ENCODE assay signal across 18 cellular contexts in genomic region chrX:11461181-11462001, GRCh38.
DNase-seq lines count a peak whose midpoint lies in the region; ATAC-seq and TF ChIP-seq lines count a peak whose summit lies in the region.
"Had no signal": no experiment of that assay in that cellular context is flagged by ENCODE, and none has a peak within 500 bp of the region (broad histone marks: within the 10 kb centered on the region; RNA-seq: fewer than 3 reads in every experiment).

No MANE protein-coding gene starts in this region.

- H3K9me3 Mint-ChIP-seq in HFFc6 (no peaks in the 10 kb centered on the region), nephron (no peaks in the 10 kb centered on the region)
- no peaks in the 10 kb centered on the region for H3K9me3 Mint-ChIP-seq in activated T-helper 1 cell treated with anti-CD3 and anti-CD28 coated beads, Interleukin-12 subunit alpha, Interleukin-12 subunit beta, Interleukin-2, Interleukin-4 antibody, amounts not matched to agents 30 ng/mL and 10 ng/mL and 1 ng/mL, durations not matched to agents 14 hours and 24 hours and 36 hours
- H3K9me3 Mint-ChIP-seq: brain; effector memory CD8-positive, alpha-beta T cell had no signal

- H3K27me3 Mint-ChIP-seq in HFFc6 (ENCODE audit: insufficient read depth) = 0 out of 2 replicates have a peak, but pooled peaks cover 1% of the 10 kb centered on the region
- no peaks in the 10 kb centered on the region for H3K27me3 Mint-ChIP-seq in nephron (ENCODE audit: low read depth)
- H3K27me3 Mint-ChIP-seq in activated T-helper 1 cell treated with anti-CD3 and anti-CD28 coated beads, Interleukin-12 subunit alpha, Interleukin-12 subunit beta, Interleukin-2, Interleukin-4 antibody, amounts not matched to agents 30 ng/mL and 10 ng/mL and 1 ng/mL, durations not matched to agents 14 hours and 24 hours and 36 hours (ENCODE audit: insufficient read depth) = peaks cover 2% of the 10 kb centered on the region

- H3K4me1 ChIP-seq in upper lobe of right lung (no peaks in the 10 kb centered on the region), mucosa of descending colon (ENCODE audit: low read depth) (no peaks in the 10 kb centered on the region)
- H3K4me1 ChIP-seq: BLaER1 treated with 17β-estradiol and CSF1 and Interleukin-3, amounts not matched to agents 10 nM and 100 nM; prostate gland had no signal

- no peaks in the 10 kb centered on the region for H3K27me3 ChIP-seq in upper lobe of right lung

- H3K4me3 ChIP-seq in AG10803 (ENCODE audit: low read length) (no peak overlapping the region), upper lobe of right lung (no peak overlapping the region), mucosa of descending colon (no peak overlapping the region)
- H3K4me3 ChIP-seq: BLaER1 treated with 17β-estradiol and CSF1 and Interleukin-3, amounts not matched to agents 10 nM and 100 nM; GM12878; prostate gland had no signal

- ATAC-seq in upper lobe of right lung (no peak), mucosa of descending colon (no peak)
- ATAC-seq: effector memory CD8-positive, alpha-beta T cell; GM12878 had no signal

- H3K4me3 Mint-ChIP-seq in HFFc6 (peak overlapping the region; percentile 37), nephron (no peak overlapping the region)
- H3K4me3 Mint-ChIP-seq in activated T-helper 1 cell treated with anti-CD3 and anti-CD28 coated beads, Interleukin-12 subunit alpha, Interleukin-12 subunit beta, Interleukin-2, Interleukin-4 antibody, amounts not matched to agents 30 ng/mL and 10 ng/mL and 1 ng/mL, durations not matched to agents 14 hours and 24 hours and 36 hours = no peak overlapping the region
- H3K4me3 Mint-ChIP-seq: brain; effector memory CD8-positive, alpha-beta T cell had no signal

- H3K9me3 ChIP-seq in upper lobe of right lung = no peaks in the 10 kb centered on the region
- no peaks in the 10 kb centered on the region for H3K9me3 ChIP-seq in mucosa of descending colon
- H3K9me3 ChIP-seq: BLaER1 treated with 17β-estradiol and CSF1 and Interleukin-3, amounts not matched to agents 10 nM and 100 nM; prostate gland had no signal

- H3K27ac ChIP-seq in upper lobe of right lung = no peak overlapping the region
- H3K27ac ChIP-seq: BLaER1 treated with 17β-estradiol and CSF1 and Interleukin-3, amounts not matched to agents 10 nM and 100 nM had no signal

- H3K27ac Mint-ChIP-seq in HFFc6 = peak overlapping the region; percentile 68
- peak overlapping the region in 2 of 3 experiments; percentile 72 to 76 for H3K27ac Mint-ChIP-seq in nephron
- H3K27ac Mint-ChIP-seq in activated T-helper 1 cell treated with anti-CD3 and anti-CD28 coated beads, Interleukin-12 subunit alpha, Interleukin-12 subunit beta, Interleukin-2, Interleukin-4 antibody, amounts not matched to agents 30 ng/mL and 10 ng/mL and 1 ng/mL, durations not matched to agents 14 hours and 24 hours and 36 hours = no peak overlapping the region
- H3K27ac Mint-ChIP-seq: brain; effector memory CD8-positive, alpha-beta T cell had no signal

- intact Hi-C loops in upper lobe of right lung (cut with DNase I) = no loop called here
- intact Hi-C loops in activated T-helper 1 cell treated with anti-CD3 and anti-CD28 coated beads, Interleukin-12 subunit alpha, Interleukin-12 subunit beta, Interleukin-2, Interleukin-4 antibody, amounts not matched to agents 30 ng/mL and 10 ng/mL and 1 ng/mL, durations not matched to agents 14 hours and 24 hours and 36 hours (cut with micrococcal nuclease) = no loop called here
- intact Hi-C loops in mucosa of descending colon (cut with DNase I, micrococcal nuclease) = no loop called here

- peak; percentile 33 for DNase-seq in AG10803 (ENCODE audit: low read depth)
- DNase-seq in HFFc6 = peak; percentile 70
- DNase-seq in amniotic epithelial cell (ENCODE audit: low read depth) = peak; percentile 96
- no peak for DNase-seq in upper lobe of right lung
- DNase-seq in activated T-helper 1 cell treated with anti-CD3 and anti-CD28 coated beads, Interleukin-12 subunit alpha, Interleukin-12 subunit beta, Interleukin-2, Interleukin-4 antibody, amounts not matched to agents 30 ng/mL and 10 ng/mL and 1 ng/mL, durations not matched to agents 14 hours and 24 hours and 36 hours (ENCODE audit: low spot score) = no peak
- DNase-seq in mucosa of descending colon = no peak
- no peak for DNase-seq in D341Med (ENCODE audit: low spot score)
- DNase-seq: DND-41; effector memory CD8-positive, alpha-beta T cell; Karpas-422; kidney; NCI-H2081 treated with DMSO at 0.1 percent for 48 hours; T1000 had no signal

- H3K36me3 Mint-ChIP-seq in HFFc6 (ENCODE audit: low read depth) (no peaks in the 10 kb centered on the region), nephron (ENCODE audit: low read depth) (no peaks in the 10 kb centered on the region)
- H3K36me3 Mint-ChIP-seq in activated T-helper 1 cell treated with anti-CD3 and anti-CD28 coated beads, Interleukin-12 subunit alpha, Interleukin-12 subunit beta, Interleukin-2, Interleukin-4 antibody, amounts not matched to agents 30 ng/mL and 10 ng/mL and 1 ng/mL, durations not matched to agents 14 hours and 24 hours and 36 hours (ENCODE audit: low read depth) = no peaks in the 10 kb centered on the region
- H3K36me3 Mint-ChIP-seq: brain had no signal

- TF ChIP-seq CTCF in AG10803 (conservative IDR thresholded peaks at IDR 0.05; ENCODE audit: low read length) = no peak
- no peak for TF ChIP-seq CTCF in HFFc6 (IDR thresholded peaks at IDR 0.05)
- TF ChIP-seq CTCF in nephron (IDR thresholded peaks at IDR 0.05; ENCODE audit: unreplicated experiment in 3 of 3) = no peak
- TF ChIP-seq CTCF in upper lobe of right lung (IDR thresholded peaks at IDR 0.05) = no peak
- TF ChIP-seq CTCF in mucosa of descending colon (IDR thresholded peaks at IDR 0.05) = no peak

- peaks cover 41% of the 10 kb centered on the region for H3K4me1 Mint-ChIP-seq in HFFc6 (ENCODE audit: low read depth)
- H3K4me1 Mint-ChIP-seq in nephron = peaks cover 6% of the 10 kb centered on the region
- H3K4me1 Mint-ChIP-seq in activated T-helper 1 cell treated with anti-CD3 and anti-CD28 coated beads, Interleukin-12 subunit alpha, Interleukin-12 subunit beta, Interleukin-2, Interleukin-4 antibody, amounts not matched to agents 30 ng/mL and 10 ng/mL and 1 ng/mL, durations not matched to agents 14 hours and 24 hours and 36 hours (ENCODE audit: low read depth) = no peaks in the 10 kb centered on the region
- H3K4me1 Mint-ChIP-seq: brain had no signal

- H3K36me3 ChIP-seq in upper lobe of right lung (no peaks in the 10 kb centered on the region), mucosa of descending colon (ENCODE audit: low read depth) (no peaks in the 10 kb centered on the region)
- H3K36me3 ChIP-seq: BLaER1 treated with 17β-estradiol and CSF1 and Interleukin-3, amounts not matched to agents 10 nM and 100 nM; prostate gland had no signal

Comparison
In these comparisons a context has a peak if more than half of its experiments do, and no peak if none do; other contexts are left out.
1. DNase-seq: peak in AG10803 (single experiment), HFFc6 (single experiment) and amniotic epithelial cell (single experiment); none in upper lobe of right lung (single experiment), activated T-helper 1 cell treated with anti-CD3 and anti-CD28 coated beads, Interleukin-12 subunit alpha, Interleukin-12 subunit beta, Interleukin-2, Interleukin-4 antibody, amounts not matched to agents 30 ng/mL and 10 ng/mL and 1 ng/mL, durations not matched to agents 14 hours and 24 hours and 36 hours (single experiment), mucosa of descending colon (0 of 3) and D341Med (single experiment).